In genomic region chr12:53051881-53052412, GRCh38 we compare ENCODE assay signal across 1 cellular context.
TF ChIP-seq lines count a peak whose summit lies in the region.

No MANE protein-coding gene starts in this region.

TF ChIP-seq in K562, 482 proteins besides CTCF, POLR2A, EP300 and RAD21:
- TF ChIP-seq GTF3C2 (IDR thresholded peaks at IDR 0.05; ENCODE audit: borderline replicate concordance, extremely low read depth, insufficient read length) (no peak), ZFPM2 (CRISPR knock-in tag; IDR thresholded peaks at IDR 0.05) (no peak), CBX5 (IDR thresholded peaks at IDR 0.05; ENCODE audit: borderline replicate concordance, low read depth) (no peak), ZBTB7A (IDR thresholded peaks at IDR 0.05; ENCODE audit: borderline replicate concordance, control insufficient read depth, low read depth, low read length) (no peak), POLR2AphosphoS5 (IDR thresholded peaks at IDR 0.05; ENCODE audit: control insufficient read depth, insufficient read depth, low read depth, low read length) (no peak), CHCHD3 (CRISPR knock-in tag; IDR thresholded peaks at IDR 0.05) (no peak), ARNT (IDR thresholded peaks at IDR 0.05) (no peak), NFIC (IDR thresholded peaks at IDR 0.05) (no peak), MCM5 (IDR thresholded peaks at IDR 0.05; ENCODE audit: low read depth) (no peak), MECOM (CRISPR knock-in tag; IDR thresholded peaks at IDR 0.05) (no peak)
